In genomic region chr6:37704923-37705238, GRCh38 we compare ENCODE assay signal across 8 cellular contexts. TPM values are rescaled to one million over a fixed set of nuclear protein-coding genes. Genes with fewer than 3 reads are reported as not detected.
DNase-seq lines count a peak whose midpoint lies in the region; ATAC-seq, FAIRE-seq and TF ChIP-seq lines count a peak whose summit lies in the region.

No MANE protein-coding gene starts in this region.

- 78% methylated on average over 5 of the region's 5 CpGs for WGBS in A549 (ENCODE audit: missing lambda C conversion rate)

- no peaks in the 10 kb centered on the region for H3K36me3 ChIP-seq in bronchial epithelial cell (ENCODE audit: control insufficient read depth, insufficient read depth, low read length)
- H3K36me3 ChIP-seq in mucosa of rectum (ENCODE audit: control insufficient read depth in 2 of 2, insufficient read depth in 2 of 2, low read length in 2 of 2) = no peaks in the 10 kb centered on the region

- TF ChIP-seq CTCF in A549 (IDR thresholded peaks at IDR 0.05) (no peak), HFF-Myc (IDR thresholded peaks at IDR 0.05; ENCODE audit: low read depth, low read length, missing control alignments) (no peak), bronchial epithelial cell (IDR thresholded peaks at IDR 0.05; ENCODE audit: insufficient read depth, low read length, severe bottlenecking) (no peak)

- peak overlapping the region; percentile 41 for H3K4me3 ChIP-seq in A549
- H3K4me3 ChIP-seq in HFF-Myc (replicated peaks; ENCODE audit: low read depth, low read length) = peak overlapping the region; percentile 28
- peak overlapping the region; percentile 29 for H3K4me3 ChIP-seq in bronchial epithelial cell (ENCODE audit: low read depth, low read length)
- peak overlapping the region; percentile 32 to 61 for H3K4me3 ChIP-seq in mucosa of rectum (ENCODE audit: low read length in 2 of 2)

- peak overlapping the region; percentile 74 for H3K4me2 ChIP-seq in A549

- H3K9ac ChIP-seq in mucosa of rectum (ENCODE audit: low read depth in 1 of 2, low read length in 2 of 2) = peak overlapping the region; percentile 28 to 57

- TF ChIP-seq RAD21 in A549 (conservative IDR thresholded peaks at IDR 0.05 in 1 of 2, IDR thresholded peaks at IDR 0.05 in 1 of 2) = no peak

- no peak for FAIRE-seq in A549 (lab: Jason Lieb, UNC)
- no peak for FAIRE-seq in bronchial epithelial cell (lab: Jason Lieb, UNC)

- DNase-seq in A549 (ENCODE audit: low read depth in 1 of 2, low spot score in 1 of 2) = no peak
- no peak for DNase-seq in HFF-Myc (ENCODE audit: extremely low read depth, low read depth)
- DNase-seq in bronchial epithelial cell (ENCODE audit: low read depth) = no peak
- no peak for DNase-seq in NCI-H146 treated with DMSO at 0.1 percent for 48 hours (lab: John Stamatoyannopoulos, UW; ENCODE audit: unreplicated experiment)
- DNase-seq in NCI-H187 treated with DMSO at 0.1 percent for 48 hours (lab: John Stamatoyannopoulos, UW) = no peak
- DNase-seq in NCI-H1105 treated with DMSO at 0.1 percent for 48 hours (lab: John Stamatoyannopoulos, UW) = no peak

- CTCF ChIA-PET in A549 (lab: Yijun Ruan, JAX) = interaction anchor here (0.5 to 2.4 kb wide), 28 partner anchors 10 to 964 kb away, joined by 3 to 12 read pairs (median 3); no protein-coding TSS in a partner anchor

- ATAC-seq in A549 (no peak), HG03521 (IDR thresholded peaks at IDR 0.05; ENCODE audit: unreplicated experiment) (no peak)

- no peak for TF ChIP-seq EP300 in A549 (IDR thresholded peaks at IDR 0.05)

- peaks cover 28% of the 10 kb centered on the region for H3K4me1 ChIP-seq in A549
- H3K4me1 ChIP-seq in mucosa of rectum (ENCODE audit: control insufficient read depth in 2 of 2, insufficient read depth in 2 of 2, low read length in 2 of 2) = peaks cover 4% of the 10 kb centered on the region in 2 donors

- no peak for TF ChIP-seq POLR2A in A549 (IDR thresholded peaks at IDR 0.05; ENCODE audit: low read length)

- POLR2A ChIA-PET in A549 (lab: Yijun Ruan, JAX) = interaction anchor here (0.6 kb wide), 2 partner anchors 9 to 151 kb away, joined by 4 to 5 read pairs; no protein-coding TSS in a partner anchor

- peaks cover 1% of the 10 kb centered on the region for H3K27me3 ChIP-seq in bronchial epithelial cell (ENCODE audit: control insufficient read depth, insufficient read depth, low read length)
- H3K27me3 ChIP-seq in mucosa of rectum (ENCODE audit: control insufficient read depth in 2 of 2, insufficient read depth in 2 of 2, low read length in 2 of 2) = peaks cover 13 to 24% of the 10 kb centered on the region in 2 donors

- peak overlapping the region; percentile 77 to 87 for H3K27ac ChIP-seq in A549
- peak overlapping the region; percentile 3 to 48 for H3K27ac ChIP-seq in mucosa of rectum (ENCODE audit: low read depth in 2 of 2, low read length in 2 of 2)

- H3K9me3 ChIP-seq in A549 (no peaks in the 10 kb centered on the region), mucosa of rectum (ENCODE audit: control insufficient read depth in 2 of 2, low read length in 2 of 2) (no peaks in the 10 kb centered on the region)

TF ChIP-seq in A549, 52 proteins besides CTCF, POLR2A, EP300 and RAD21:
- TF ChIP-seq GATA3 (IDR thresholded peaks at IDR 0.05; ENCODE audit: borderline replicate concordance) (no peak), RFX5 (IDR thresholded peaks at IDR 0.05) (no peak), MAX (IDR thresholded peaks at IDR 0.05) (no peak), RARB (CRISPR knock-in tag; IDR thresholded peaks at IDR 0.05) (no peak), FOSL2 (IDR thresholded peaks at IDR 0.05) (no peak), FOSL2 (CRISPR knock-in tag; IDR thresholded peaks at IDR 0.05) (no peak)
TF ChIP-seq in A549: peak in this region for 0.

RNA-seq across cellular contexts. Expression of gene MDGA1, which starts 7.2 kb away (rescaled TPM):
- polyA plus RNA-seq in A549 (2011; rRNA removed) (0.74 and 1.1 TPM in 2 replicates), A549 (2017; fragmentation: RNase III; extraction: RNeasy Plus Mini Kit Qiagen cat#74134 plus additional on column Dnase treatment) (7.5 to 9.1 TPM (median 8.5 TPM) in 3 replicates)
- 7.4 and 7.5 TPM in 2 replicates for polyA plus RNA-seq in A549 (2012; cell fraction: cytosol; rRNA removed)
- polyA plus RNA-seq in A549 (2012; cell fraction: nucleus; rRNA removed) = 22.8 and 24.6 TPM in 2 replicates
- polyA minus RNA-seq in A549 (2011; rRNA and poly(A)+ RNA removed) = 2.6 and 3.7 TPM in 2 replicates
- total RNA-seq in bronchial epithelial cell = 0.26 TPM in 2 replicates
